In genomic region chr2:220065581-220065980, GRCh38 we compare ENCODE assay signal across 23 cellular contexts.
"Had no signal": no experiment of that assay in that cellular context is flagged by ENCODE, and none has a peak within 500 bp of the region (broad histone marks: within the 10 kb centered on the region; RNA-seq: fewer than 3 reads in every experiment).

No MANE protein-coding gene starts in this region.

- H3K27me3 ChIP-seq: adrenal gland, body of pancreas had no signal

- H3K4me1 ChIP-seq: adrenal gland had no signal

- H3K4me3 ChIP-seq: adrenal gland, body of pancreas had no signal

- DNase-seq: activated CD4-positive, alpha-beta T cell treated with anti-CD3 and anti-CD28 coated beads for 4 hours; activated CD8-positive, alpha-beta memory T cell treated with anti-CD3 and anti-CD28 coated beads, Interleukin-2, amount 50 U/mL, for 4 hours; activated CD8-positive, alpha-beta T cell treated with anti-CD3 and anti-CD28 coated beads for 36 hours; activated naive CD4-positive, alpha-beta T cell treated with anti-CD3 and anti-CD28 coated beads, Interleukin-2, amount 50 U/mL, for 16 hours; activated naive CD8-positive, alpha-beta T cell treated with anti-CD3 and anti-CD28 coated beads, Interleukin-2, amount 10 ng/mL, durations not matched to agents 7 days and 5 days; adrenal gland; aorta; body of pancreas; KG1; NCI-H1092; NCI-H1417 treated with DMSO at 0.1 percent for 48 hours; NCI-H1694; NCI-H2029; NCI-H2107; NCI-H2227 treated with DMSO at 0.1 percent for 48 hours; NCI-H526; PC-3; SHP77 treated with DMSO at 0.1 percent for 48 hours had no signal

- H3K27ac ChIP-seq: adrenal gland, body of pancreas had no signal

- H3K4me3 Mint-ChIP-seq: activated CD8-positive, alpha-beta T cell treated with anti-CD3 and anti-CD28 coated beads for 36 hours; activated naive CD8-positive, alpha-beta T cell treated with anti-CD3 and anti-CD28 coated beads, Interleukin-2, amount 10 ng/mL, durations not matched to agents 7 days and 5 days; central memory CD8-positive, alpha-beta T cell; IgD-negative memory B cell; T-helper 1 cell treated with Interleukin-12 subunit alpha and Interleukin-12 subunit beta and Interleukin-4 antibody, amounts not matched to agents 30 μg/mL and 1 μg/mL, for 36 hours had no signal

- H3K4me1 Mint-ChIP-seq: activated naive CD8-positive, alpha-beta T cell treated with anti-CD3 and anti-CD28 coated beads, Interleukin-2, amount 10 ng/mL, durations not matched to agents 7 days and 5 days; central memory CD8-positive, alpha-beta T cell; IgD-negative memory B cell had no signal

- ATAC-seq: activated CD4-positive, CD25-positive, alpha-beta regulatory T cell treated with anti-CD3 and anti-CD28 coated beads, Interleukin-2, amount 50 U/mL, for 24 hours; activated CD8-positive, alpha-beta T cell treated with anti-CD3 and anti-CD28 coated beads for 36 hours; body of pancreas; PC-3 had no signal

- H3K36me3 Mint-ChIP-seq: activated naive CD8-positive, alpha-beta T cell treated with anti-CD3 and anti-CD28 coated beads, Interleukin-2, amount 10 ng/mL, durations not matched to agents 7 days and 5 days; IgD-negative memory B cell had no signal

- FAIRE-seq: RCC 7860 had no signal

- H3K9me3 ChIP-seq: adrenal gland, body of pancreas had no signal

- H3K36me3 ChIP-seq: adrenal gland had no signal

- H3K9me3 Mint-ChIP-seq: activated CD8-positive, alpha-beta T cell treated with anti-CD3 and anti-CD28 coated beads for 36 hours; activated naive CD8-positive, alpha-beta T cell treated with anti-CD3 and anti-CD28 coated beads, Interleukin-2, amount 10 ng/mL, durations not matched to agents 7 days and 5 days; central memory CD8-positive, alpha-beta T cell; T-helper 1 cell treated with Interleukin-12 subunit alpha and Interleukin-12 subunit beta and Interleukin-4 antibody, amounts not matched to agents 30 μg/mL and 1 μg/mL, for 36 hours had no signal

- H3K27ac Mint-ChIP-seq: activated CD8-positive, alpha-beta T cell treated with anti-CD3 and anti-CD28 coated beads for 36 hours; activated naive CD8-positive, alpha-beta T cell treated with anti-CD3 and anti-CD28 coated beads, Interleukin-2, amount 10 ng/mL, durations not matched to agents 7 days and 5 days; IgD-negative memory B cell; T-helper 1 cell treated with Interleukin-12 subunit alpha and Interleukin-12 subunit beta and Interleukin-4 antibody, amounts not matched to agents 30 μg/mL and 1 μg/mL, for 36 hours had no signal

- H3K27me3 Mint-ChIP-seq: activated naive CD8-positive, alpha-beta T cell treated with anti-CD3 and anti-CD28 coated beads, Interleukin-2, amount 10 ng/mL, durations not matched to agents 7 days and 5 days; central memory CD8-positive, alpha-beta T cell; IgD-negative memory B cell had no signal
